Comparison of ENCODE assay signal across 19 cellular contexts in the genomic region with DNA sequence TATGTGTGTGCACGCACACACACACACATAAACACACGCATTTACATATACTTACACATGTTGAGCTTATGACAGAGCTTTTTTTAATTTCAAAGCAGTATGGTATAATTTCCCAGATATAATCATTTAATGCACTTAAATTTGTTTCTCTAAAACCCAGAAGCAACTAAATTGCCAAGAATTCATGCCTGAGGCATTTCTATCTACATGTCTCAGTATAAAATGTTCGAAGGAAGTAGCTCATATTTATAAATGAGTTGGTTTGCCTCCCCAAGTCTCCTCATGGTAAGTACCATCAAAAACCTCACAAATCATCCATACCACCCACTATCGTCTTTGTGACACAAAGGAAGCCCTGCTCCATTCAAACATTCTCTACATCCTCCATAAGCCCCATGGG.
"Had no signal": no experiment of that assay in that cellular context is flagged by ENCODE, and none has a peak within 500 bp of the region (broad histone marks: within the 10 kb centered on the region; RNA-seq: fewer than 3 reads in every experiment).

No MANE protein-coding gene starts in this region.

- H3K27ac ChIP-seq: body of pancreas, left lung, right atrium auricular region, testis, upper lobe of left lung had no signal

- DNase-seq: activated B cell treated with CpG ODN at 0.5 μM for 24 hours; activated CD4-positive, alpha-beta T cell treated with anti-CD3 and anti-CD28 coated beads, Interleukin-2, amount 10 ng/mL, durations not matched to agents 24 days and 14 days; activated CD8-positive, alpha-beta memory T cell treated with anti-CD3 and anti-CD28 coated beads, Interleukin-2, amount 50 U/mL, for 4 hours; activated CD8-positive, alpha-beta T cell treated with anti-CD3 and anti-CD28 coated beads, Interleukin-2, amount 10 ng/mL, durations not matched to agents 7 days and 5 days; activated gamma-delta T cell; activated T-cell treated with anti-CD3 and anti-CD28 coated beads, Interleukin-2, amount 50 U/mL, for 48 hours; amniotic stem cell; body of pancreas; central memory CD4-positive, alpha-beta T cell; effector memory CD8-positive, alpha-beta T cell; left lung; mammary epithelial cell; naive thymus-derived CD8-positive, alpha-beta T cell; posterior cingulate gyrus; stimulated activated CD4-positive, alpha-beta T cell treated with anti-CD3 and anti-CD28 coated beads, Interleukin-4, amount 100 ng/mL, for 24 hours; stimulated activated naive CD4-positive, alpha-beta T cell treated with Interleukin-2 at 50 U/mL for 16 hours; testis; upper lobe of left lung had no signal

- H3K36me3 ChIP-seq: left lung, right atrium auricular region, upper lobe of left lung had no signal

- H3K4me1 ChIP-seq: body of pancreas, left lung, upper lobe of left lung had no signal

- H3K4me3 ChIP-seq: body of pancreas, left lung, right atrium auricular region, testis, upper lobe of left lung had no signal

- H3K27me3 ChIP-seq: body of pancreas, left lung, right atrium auricular region, testis, upper lobe of left lung had no signal

- H3K9me3 ChIP-seq: body of pancreas, left lung, right atrium auricular region, testis, upper lobe of left lung had no signal
